Comparison of ENCODE assay signal across 24 cellular contexts in genomic region chr5:61321650-61322049, GRCh38.
"Had no signal": no experiment of that assay in that cellular context is flagged by ENCODE, and none has a peak within 500 bp of the region (broad histone marks: within the 10 kb centered on the region; RNA-seq: fewer than 3 reads in every experiment).

No MANE protein-coding gene starts in this region.

- H3K4me1 ChIP-seq: breast epithelium had no signal

- H3K9me3 Mint-ChIP-seq: activated naive CD4-positive, alpha-beta T cell treated with anti-CD3 and anti-CD28 coated beads, Interleukin-2, amount 50 U/mL, for 24 hours; activated T-cell treated with anti-CD3 and anti-CD28 coated beads, Interleukin-2, amount 50 U/mL, for 24 hours; activated T-helper 1 cell treated with anti-CD3 and anti-CD28 coated beads, Interleukin-12 subunit alpha, Interleukin-12 subunit beta, Interleukin-2, Interleukin-4 antibody, amounts not matched to agents 30 ng/mL and 10 ng/mL and 1 ng/mL, durations not matched to agents 14 hours and 24 hours and 36 hours; T-helper 1 cell treated with Interleukin-12 subunit alpha and Interleukin-12 subunit beta and Interleukin-4 antibody, amounts not matched to agents 30 μg/mL and 1 μg/mL, for 36 hours; WTC11 had no signal

- DNase-seq: activated CD4-positive, alpha-beta T cell treated with anti-CD3 and anti-CD28 coated beads for 48 hours; activated CD4-positive, alpha-beta T cell treated with anti-CD3 and anti-CD28 coated beads, Interleukin-2, amount 50 U/mL, for 4 hours; activated CD4-positive, CD25-positive, alpha-beta regulatory T cell treated with anti-CD3 and anti-CD28 coated beads, Interleukin-2, amount 50 U/mL, for 72 hours; activated CD8-positive, alpha-beta T cell treated with anti-CD3 and anti-CD28 coated beads, Interleukin-2, amount 10 ng/mL, durations not matched to agents 7 days and 5 days; activated effector memory CD4-positive, alpha-beta T cell treated with Interleukin-2 at 50 U/mL for 16 hours; activated naive CD4-positive, alpha-beta T cell; activated T-cell treated with anti-CD3 and anti-CD28 coated beads, Interleukin-2, amount 50 U/mL, for 24 hours; aorta; caudate nucleus; Karpas-422; MM.1S; NCI-H1105; NCI-H1436; NCI-H187 treated with DMSO at 0.1 percent for 48 hours; NCI-H2081 treated with DMSO at 0.1 percent for 48 hours; NCI-H526 treated with DMSO at 0.1 percent for 48 hours; NCI-H82; NK-92 treated with Interleukin-12 subunit alpha and Interleukin-12 subunit beta, amount 100 ng/mL, for 24 hours; SHP77 treated with DMSO at 0.1 percent for 48 hours had no signal

- H3K9me3 ChIP-seq: breast epithelium had no signal

- H3K36me3 ChIP-seq: breast epithelium had no signal

- H3K27ac ChIP-seq: breast epithelium had no signal

- H3K4me3 ChIP-seq: breast epithelium had no signal

- H3K36me3 Mint-ChIP-seq: activated naive CD4-positive, alpha-beta T cell treated with anti-CD3 and anti-CD28 coated beads, Interleukin-2, amount 50 U/mL, for 24 hours; WTC11 had no signal

- H3K4me3 Mint-ChIP-seq: activated CD8-positive, alpha-beta T cell treated with anti-CD3 and anti-CD28 coated beads, Interleukin-2, amount 10 ng/mL, durations not matched to agents 7 days and 5 days; activated naive CD4-positive, alpha-beta T cell treated with anti-CD3 and anti-CD28 coated beads, Interleukin-2, amount 50 U/mL, for 24 hours; activated T-cell treated with anti-CD3 and anti-CD28 coated beads, Interleukin-2, amount 50 U/mL, for 24 hours; activated T-helper 1 cell treated with anti-CD3 and anti-CD28 coated beads, Interleukin-12 subunit alpha, Interleukin-12 subunit beta, Interleukin-2, Interleukin-4 antibody, amounts not matched to agents 30 ng/mL and 10 ng/mL and 1 ng/mL, durations not matched to agents 14 hours and 24 hours and 36 hours; T-helper 1 cell treated with Interleukin-12 subunit alpha and Interleukin-12 subunit beta and Interleukin-4 antibody, amounts not matched to agents 30 μg/mL and 1 μg/mL, for 36 hours; WTC11 had no signal

- H3K27ac Mint-ChIP-seq: activated CD8-positive, alpha-beta T cell treated with anti-CD3 and anti-CD28 coated beads, Interleukin-2, amount 10 ng/mL, durations not matched to agents 7 days and 5 days; activated naive CD4-positive, alpha-beta T cell treated with anti-CD3 and anti-CD28 coated beads, Interleukin-2, amount 50 U/mL, for 24 hours; activated T-cell treated with anti-CD3 and anti-CD28 coated beads, Interleukin-2, amount 50 U/mL, for 24 hours; activated T-helper 1 cell treated with anti-CD3 and anti-CD28 coated beads, Interleukin-12 subunit alpha, Interleukin-12 subunit beta, Interleukin-2, Interleukin-4 antibody, amounts not matched to agents 30 ng/mL and 10 ng/mL and 1 ng/mL, durations not matched to agents 14 hours and 24 hours and 36 hours; T-helper 1 cell treated with Interleukin-12 subunit alpha and Interleukin-12 subunit beta and Interleukin-4 antibody, amounts not matched to agents 30 μg/mL and 1 μg/mL, for 36 hours; WTC11 had no signal

- ATAC-seq: activated CD8-positive, alpha-beta T cell treated with anti-CD3 and anti-CD28 coated beads, Interleukin-2, amount 10 ng/mL, durations not matched to agents 7 days and 5 days; WTC11 had no signal

- H3K27me3 ChIP-seq: breast epithelium had no signal
